Comparison of ENCODE assay signal across 19 cellular contexts in genomic region chr2:108958002-108958401, GRCh38. TPM values are rescaled to one million over a fixed set of nuclear protein-coding genes. Genes with fewer than 3 reads are reported as not detected.
DNase-seq lines count a peak whose midpoint lies in the region; ATAC-seq and TF ChIP-seq lines count a peak whose summit lies in the region.
"Had no signal": no experiment of that assay in that cellular context is flagged by ENCODE, and none has a peak within 500 bp of the region (broad histone marks: within the 10 kb centered on the region; RNA-seq: fewer than 3 reads in every experiment).

No MANE protein-coding gene starts in this region.

- H3K27ac ChIP-seq in left ventricle myocardium inferior (replicated peaks) (peak overlapping the region; percentile 61), esophagus squamous epithelium (peak overlapping the region; percentile 59 to 90 (median 86)), transverse colon (peak overlapping the region; percentile 35 to 68 (median 63))
- H3K27ac ChIP-seq: neutrophil, thoracic aorta had no signal

- H3K4me1 Mint-ChIP-seq in T-cell, result peaks cover 55 to 71% (median 66%) of the 10 kb centered on the region in 3 donors
- H3K4me1 Mint-ChIP-seq: memory B cell had no signal

- 20 to 25% methylated on average over 8 of the region's 8 CpGs for WGBS in esophagus squamous epithelium, 2 donors
- 41 to 50% methylated on average over 8 of the region's 8 CpGs for WGBS in transverse colon (ENCODE audit: low coverage in 1 of 2), 2 donors

- TF ChIP-seq CTCF in left ventricle myocardium inferior (IDR thresholded peaks at IDR 0.05; ENCODE audit: borderline replicate concordance) (no peak), esophagus squamous epithelium (IDR thresholded peaks at IDR 0.05) (peak in 2 of 6 experiments; percentile 10 to 17), transverse colon (IDR thresholded peaks at IDR 0.05) (peak in 1 of 5 experiments; percentile 16)

- peak overlapping the region; percentile 63 to 83 (median 63) for H3K4me3 Mint-ChIP-seq in T-cell
- H3K4me3 Mint-ChIP-seq: memory B cell; T-helper 2 cell treated with Interferon-gamma antibody and Interleukin-4, amounts not matched to agents 5 μg/mL and 100 μg/mL, for 36 hours had no signal

- in situ Hi-C loops in transverse colon (cut with MboI; ENCODE audit: low pct_ligation_motif_present in 1 of 4, low pct_unique_long_range_greater_than_20kb in 1 of 4, low sequenced_read_pairs in 3 of 4), result no loop called here

- H3K27me3 ChIP-seq in left ventricle myocardium inferior (ENCODE audit: low read depth) (no peaks in the 10 kb centered on the region), esophagus squamous epithelium (no peaks in the 10 kb centered on the region), transverse colon (no peaks in the 10 kb centered on the region)
- H3K27me3 ChIP-seq: BE2C, heart left ventricle, neutrophil had no signal

- TF ChIP-seq POLR2A in esophagus squamous epithelium (IDR thresholded peaks at IDR 0.05) (no peak), transverse colon (IDR thresholded peaks at IDR 0.05) (no peak)

- peaks cover 0 to 5% (median 4%) of the 10 kb centered on the region in 3 donors for H3K9me3 Mint-ChIP-seq in T-cell
- H3K9me3 Mint-ChIP-seq: T-helper 2 cell treated with Interferon-gamma antibody and Interleukin-4, amounts not matched to agents 5 μg/mL and 100 μg/mL, for 36 hours had no signal

- H3K36me3 Mint-ChIP-seq in T-cell, result peaks cover 9% of the 10 kb centered on the region
- H3K36me3 Mint-ChIP-seq: memory B cell had no signal

- no peak for TF ChIP-seq EP300 in transverse colon (IDR thresholded peaks at IDR 0.05; ENCODE audit: low read depth)

- ATAC-seq in T-cell (replicated peaks in 1 of 4) (peak; percentile 72 to 94 (median 76)), GM18519 (IDR thresholded peaks at IDR 0.05; ENCODE audit: low FRiP score, unreplicated experiment) (no peak), GM18520 (IDR thresholded peaks at IDR 0.05; ENCODE audit: unreplicated experiment) (no peak)

- DNase-seq in left ventricle myocardium inferior (no peak), cardiac septum (ENCODE audit: low spot score) (no peak), T-cell (peak in 28 of 34 experiments; percentile 4 to 58 (median 24)), esophagus squamous epithelium (lab: John Stamatoyannopoulos, UW) (no peak), transverse colon (peak; percentile 60)
- DNase-seq: activated CD4-positive, alpha-beta T cell treated with anti-CD3 and anti-CD28 coated beads for 4 hours; BE2C; dermis blood vessel endothelial cell; NCI-H1436 treated with DMSO at 0.1 percent for 48 hours; NCI-H446 had no signal

- H3K27me3 Mint-ChIP-seq in T-cell, result no peaks in the 10 kb centered on the region

- POLR2A ChIA-PET in T-cell (lab: Charles Lee), result interaction anchor here in 1 of 2 donors (0.6 kb wide), 1 partner anchor 29 kb away, joined by 4 read pairs; no protein-coding TSS in a partner anchor

- intact Hi-C loops in left ventricle myocardium inferior (cut with micrococcal nuclease) (no loop called here), cardiac septum (cut with DNase I) (no loop called here), esophagus squamous epithelium (cut with DNase I) (no loop called here), transverse colon (cut with DNase I; ENCODE audit: low total_unique reads) (no loop called here)

- peak overlapping the region; percentile 91 to 94 for H3K27ac Mint-ChIP-seq in T-cell
- H3K27ac Mint-ChIP-seq: memory B cell; T-helper 2 cell treated with Interferon-gamma antibody and Interleukin-4, amounts not matched to agents 5 μg/mL and 100 μg/mL, for 36 hours had no signal

- H3K4me1 ChIP-seq in left ventricle myocardium inferior (peaks cover 24% of the 10 kb centered on the region), esophagus squamous epithelium (peaks cover 15 to 62% (median 27%) of the 10 kb centered on the region in 3 donors), transverse colon (peaks cover 0 to 26% (median 12%) of the 10 kb centered on the region in 4 donors)
- H3K4me1 ChIP-seq: BE2C had no signal

- H3K36me3 ChIP-seq in left ventricle myocardium inferior (no peaks in the 10 kb centered on the region), esophagus squamous epithelium (no peaks in the 10 kb centered on the region), transverse colon (no peaks in the 10 kb centered on the region)
- H3K36me3 ChIP-seq: BE2C, heart left ventricle, neutrophil, thoracic aorta had no signal

- H3K4me3 ChIP-seq in left ventricle myocardium inferior (no peak overlapping the region), esophagus squamous epithelium (no peak overlapping the region), transverse colon (no peak overlapping the region)
- H3K4me3 ChIP-seq: heart left ventricle, thoracic aorta had no signal

- CTCF ChIA-PET in T-cell (lab: Charles Lee), result interaction anchor here in 1 of 2 donors (1.3 kb wide), 1 partner anchor 12 kb away, joined by 4 read pairs; no protein-coding TSS in a partner anchor

- peaks cover 4% of the 10 kb centered on the region for H3K9me3 ChIP-seq in left ventricle myocardium inferior (replicated peaks)
- no peaks in the 10 kb centered on the region for H3K9me3 ChIP-seq in esophagus squamous epithelium
- peaks cover 0 to under 1% of the 10 kb centered on the region in 2 donors for H3K9me3 ChIP-seq in transverse colon
- H3K9me3 ChIP-seq: BE2C, neutrophil, thoracic aorta had no signal

RNA-seq across cellular contexts. Expression of gene EDAR, which starts 31.0 kb away (rescaled TPM):
- total RNA-seq in left ventricle myocardium inferior (0.33 TPM), cardiac septum (not detected), T-cell (10 to 100 TPM in 1 of 5 donors, 1 to 10 TPM in 4; 5.2 to 15.6 (median 7.4) TPM), esophagus squamous epithelium (1 to 10 TPM; 3.9 to 5.3 (median 4.4) TPM), transverse colon (under 1 TPM in 2 of 4 donors, not detected in 2; 0.14 to 0.64 TPM)
- total RNA-seq: astrocyte, dermis blood vessel endothelial cell, H4, thoracic aorta had no signal

Comparison
In these comparisons a context has a peak if more than half of its experiments do, and no peak if none do; other contexts are left out.
1. DNase-seq: peak in T-cell (28 of 34) and transverse colon (single experiment); none in left ventricle myocardium inferior (single experiment), cardiac septum (single experiment) and esophagus squamous epithelium (single experiment).
2. ATAC-seq: peak in T-cell (4 of 4); none in GM18519 (single experiment) and GM18520 (single experiment).
3. Peak in every context shown above with its lines, with median percentiles within 50 percentile points of each other: H3K27ac ChIP-seq.